27 cellular contexts compared by ENCODE assay signal in the genomic region with DNA sequence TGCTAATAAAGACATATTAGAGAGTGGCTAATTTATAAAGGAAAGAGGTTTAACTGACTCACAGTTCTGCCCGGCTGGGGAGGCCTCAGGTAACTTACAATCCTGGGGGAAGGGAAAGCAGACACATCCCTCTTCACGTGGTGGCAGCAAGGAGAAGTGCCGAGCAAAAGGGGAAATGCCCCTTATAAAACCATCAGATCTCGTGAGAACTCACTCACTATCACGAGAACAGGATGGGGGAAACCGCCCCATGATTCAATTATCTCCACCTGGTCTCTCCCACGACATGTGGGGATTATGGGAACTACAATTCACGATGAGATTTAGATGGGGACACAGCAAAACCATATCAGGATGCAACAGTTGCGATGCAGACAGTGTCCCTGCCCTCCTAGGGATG.
"Had no signal": no experiment of that assay in that cellular context is flagged by ENCODE, and none has a peak within 500 bp of the region (broad histone marks: within the 10 kb centered on the region; RNA-seq: fewer than 3 reads in every experiment).

No MANE protein-coding gene starts in this region.

- DNase-seq: activated B cell treated with CpG ODN at 0.5 μM for 24 hours; activated CD4-positive, alpha-beta T cell treated with anti-CD3 and anti-CD28 coated beads for 1 hour; activated CD4-positive, alpha-beta T cell treated with anti-CD3 and anti-CD28 coated beads, Interleukin-2, amount 10 ng/mL, durations not matched to agents 24 days and 14 days; activated CD4-positive, alpha-beta T cell treated with anti-CD3 and anti-CD28 coated beads, Interleukin-2, amount 50 U/mL, for 48 hours; activated CD8-positive, alpha-beta memory T cell treated with anti-CD3 and anti-CD28 coated beads, Interleukin-2, amount 10 ng/mL, durations not matched to agents 7 days and 5 days; activated gamma-delta T cell; activated naive CD4-positive, alpha-beta T cell treated with anti-CD3 and anti-CD28 coated beads for 36 hours; activated T-cell treated with anti-CD3 and anti-CD28 coated beads, Interleukin-2, amount 50 U/mL, for 4 hours; amygdala; MM.1S; NCI-H1092; NCI-H1417; NCI-H1930; NCI-H2171; NCI-H2227 treated with DMSO at 0.1 percent for 48 hours; NCI-H446 treated with DMSO at 0.1 percent for 48 hours; NCI-H524 treated with DMSO at 0.1 percent for 48 hours; NCI-H748 treated with DMSO at 0.1 percent for 48 hours; PC-3; SHP77 treated with DMSO at 0.1 percent for 48 hours; T-cell; T-helper 2 cell; T1000 had no signal

- FAIRE-seq: astrocyte, RCC 7860, TTC549 had no signal

- H3K4me3 ChIP-seq: SK-N-MC had no signal
